ENCODE assay signal across 8 cellular contexts in the genomic region with DNA sequence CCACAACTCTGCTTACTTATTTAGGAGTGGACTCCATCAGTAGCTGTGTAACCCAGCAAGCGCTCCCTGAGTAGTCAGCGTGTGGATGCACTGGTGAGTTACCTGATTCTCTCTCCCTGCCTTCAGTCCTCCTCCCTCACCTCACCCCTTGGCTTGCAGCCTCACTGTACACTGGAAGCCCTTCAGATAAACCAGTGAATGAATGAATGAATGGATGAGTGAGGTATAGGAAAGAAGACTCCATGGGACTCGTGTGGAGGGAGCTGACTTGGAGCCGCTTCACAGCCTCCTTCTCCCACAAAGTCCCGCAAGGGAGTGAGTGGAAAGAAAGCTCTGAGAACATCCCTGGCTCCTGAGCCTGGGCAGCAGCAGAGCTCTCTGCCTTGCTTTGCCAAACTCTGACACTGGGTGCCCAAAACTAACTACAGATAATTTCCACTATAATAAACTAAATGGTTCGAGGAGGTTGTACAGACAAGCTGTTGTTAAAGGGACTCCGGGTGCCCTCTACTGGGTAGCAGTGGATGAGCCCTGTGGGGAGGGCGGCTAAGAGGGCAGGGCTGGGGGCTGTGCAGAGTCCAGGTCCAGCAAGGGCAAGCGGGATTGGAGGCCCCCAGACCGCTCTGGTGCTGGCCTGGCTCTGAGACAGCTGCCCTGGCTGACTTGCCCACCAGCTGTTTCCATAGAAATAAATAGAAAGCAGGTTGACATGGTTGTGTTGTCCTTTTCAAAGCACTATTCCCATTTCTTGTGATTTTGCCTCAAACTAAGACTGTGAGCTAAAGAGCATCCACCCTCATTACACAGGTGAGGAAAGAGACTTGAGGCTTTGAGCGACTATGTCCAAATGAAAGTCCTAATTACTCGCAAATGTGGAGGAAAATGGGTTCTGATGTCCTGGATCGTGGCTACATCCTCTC.
DNase-seq lines count a peak whose midpoint lies in the region; ATAC-seq lines count a peak whose summit lies in the region.

No MANE protein-coding gene starts in this region.

- ATAC-seq in GM19035 (IDR thresholded peaks at IDR 0.05; ENCODE audit: unreplicated experiment): no peak

- peak; percentile 33 for DNase-seq in stimulated activated CD4-positive, alpha-beta T cell treated with anti-CD3 and anti-CD28 coated beads, Interleukin-15, amount 100 ng/mL, for 24 hours
- no peak for DNase-seq in stimulated activated CD4-positive, alpha-beta T cell treated with anti-CD3 and anti-CD28 coated beads, Interleukin-4, amount 100 ng/mL, for 1 hour
- DNase-seq in NCI-H82 treated with DMSO at 0.1 percent for 48 hours (lab: John Stamatoyannopoulos, UW; ENCODE audit: unreplicated experiment): peak; percentile 6
- peak; percentile 1 for DNase-seq in dermis blood vessel endothelial cell
- peak; percentile 40 for DNase-seq in myocyte (ENCODE audit: low read depth)
- DNase-seq in NCI-H2107 treated with DMSO at 0.1 percent for 48 hours (lab: John Stamatoyannopoulos, UW; ENCODE audit: unreplicated experiment): no peak
- DNase-seq in NOMO-1 (lab: John Stamatoyannopoulos, UW; ENCODE audit: unreplicated experiment in 2 of 2): no peak

Comparison
In these comparisons a context has a peak if more than half of its experiments do, and no peak if none do; other contexts are left out.
1. DNase-seq: peak in stimulated activated CD4-positive, alpha-beta T cell treated with anti-CD3 and anti-CD28 coated beads, Interleukin-15, amount 100 ng/mL, for 24 hours (single experiment), NCI-H82 treated with DMSO at 0.1 percent for 48 hours (single experiment), dermis blood vessel endothelial cell (single experiment) and myocyte (single experiment); none in stimulated activated CD4-positive, alpha-beta T cell treated with anti-CD3 and anti-CD28 coated beads, Interleukin-4, amount 100 ng/mL, for 1 hour (single experiment), NCI-H2107 treated with DMSO at 0.1 percent for 48 hours (single experiment) and NOMO-1 (0 of 2).